In genomic region chr2:237694423-237695194, GRCh38 we compare ENCODE assay signal across 1 cellular context.
TF ChIP-seq lines count a peak whose summit lies in the region.

No MANE protein-coding gene starts in this region.

TF ChIP-seq in HCT116, 20 proteins besides CTCF, POLR2A, EP300 and RAD21 (continued from another document):
- TF ChIP-seq ZBTB33 (IDR thresholded peaks at IDR 0.05; ENCODE audit: extremely low read depth, insufficient replicate concordance, low read length) (no peak), SRF (IDR thresholded peaks at IDR 0.05; ENCODE audit: low read depth) (no peak)
